13 cellular contexts compared by ENCODE assay signal in genomic region chr12:90036641-90037040, GRCh38.
DNase-seq lines count a peak whose midpoint lies in the region; ATAC-seq and TF ChIP-seq lines count a peak whose summit lies in the region.
"Had no signal": no experiment of that assay in that cellular context is flagged by ENCODE, and none has a peak within 500 bp of the region (broad histone marks: within the 10 kb centered on the region; RNA-seq: fewer than 3 reads in every experiment).

No MANE protein-coding gene starts in this region.

- TF ChIP-seq CTCF in SK-N-SH (IDR thresholded peaks at IDR 0.05): no peak

- H3K27me3 ChIP-seq in SK-N-SH (ENCODE audit: insufficient read depth): no peaks in the 10 kb centered on the region
- H3K27me3 ChIP-seq: spleen had no signal

- peak overlapping the region in 1 of 2 experiments; percentile 82; a peak in 3 of 4 replicates for H3K27ac ChIP-seq in SK-N-SH (ENCODE audit: low read depth in 2 of 2, low read length in 1 of 2)
- H3K27ac ChIP-seq: A549, spleen had no signal

- no peaks in the 10 kb centered on the region for H3K9me2 ChIP-seq in SK-N-SH

- CTCF ChIA-PET in SK-N-SH (lab: Yijun Ruan, JAX): no interaction called here

- H3F3A ChIP-seq in SK-N-SH (replicated peaks; ENCODE audit: insufficient read depth): peaks cover 10% of the 10 kb centered on the region

- no peaks in the 10 kb centered on the region for H3K36me3 Mint-ChIP-seq in effector memory CD8-positive, alpha-beta T cell (ENCODE audit: insufficient read depth)
- no peaks in the 10 kb centered on the region for H3K36me3 Mint-ChIP-seq in stimulated activated effector memory CD8-positive, alpha-beta T cell treated with anti-CD3 and anti-CD28 coated beads, Interleukin-12 subunit alpha, Interleukin-12 subunit beta, amount 100 ng/mL, for 72 hours

- H3K4me1 Mint-ChIP-seq in effector memory CD8-positive, alpha-beta T cell (ENCODE audit: low read depth in 2 of 2): peaks cover 4 to 13% of the 10 kb centered on the region in 2 donors
- peaks cover 14% of the 10 kb centered on the region for H3K4me1 Mint-ChIP-seq in stimulated activated effector memory CD8-positive, alpha-beta T cell treated with anti-CD3 and anti-CD28 coated beads, Interleukin-12 subunit alpha, Interleukin-12 subunit beta, amount 100 ng/mL, for 72 hours

- no peaks in the 10 kb centered on the region for H3K9me3 ChIP-seq in SK-N-SH

- H2AFZ ChIP-seq in SK-N-SH (ENCODE audit: low read depth): no peak overlapping the region

- H3K4me3 ChIP-seq in SK-N-SH (ENCODE audit: low read depth in 2 of 2, low read length in 1 of 2): no peak overlapping the region
- H3K4me3 ChIP-seq: A549, spleen had no signal

- peak overlapping the region in 1 of 2 donors; percentile 42 for H3K27ac Mint-ChIP-seq in effector memory CD8-positive, alpha-beta T cell
- no peak overlapping the region for H3K27ac Mint-ChIP-seq in stimulated activated effector memory CD8-positive, alpha-beta T cell treated with anti-CD3 and anti-CD28 coated beads, Interleukin-12 subunit alpha, Interleukin-12 subunit beta, amount 100 ng/mL, for 72 hours
- H3K27ac Mint-ChIP-seq: memory B cell had no signal

- no peak for DNase-seq in SK-N-SH
- peak; percentile 25 for DNase-seq in NCI-H69 (lab: John Stamatoyannopoulos, UW)
- DNase-seq in effector memory CD8-positive, alpha-beta T cell: no peak
- DNase-seq in stimulated activated effector memory CD8-positive, alpha-beta T cell treated with anti-CD3 and anti-CD28 coated beads, Interleukin-12 subunit alpha, Interleukin-12 subunit beta, amount 100 ng/mL, for 72 hours (ENCODE audit: low spot score in 2 of 2): no peak
- DNase-seq in ecto neural progenitor cell (ENCODE audit: low spot score): no peak
- DNase-seq: activated CD4-positive, alpha-beta T cell treated with anti-CD3 and anti-CD28 coated beads for 4 hours; NCI-H1105 treated with DMSO at 0.1 percent for 48 hours; spleen had no signal

- no peak overlapping the region for H3K9ac ChIP-seq in SK-N-SH

- POLR2A ChIA-PET in SK-N-SH (lab: Yijun Ruan, JAX): no interaction called here

- TF ChIP-seq RAD21 in SK-N-SH (IDR thresholded peaks at IDR 0.05; ENCODE audit: low read length): no peak

- WGBS in SK-N-SH (ENCODE audit: low lambda C conversion rate): 33% methylated on average over 3 of the region's 3 CpGs

- no peak overlapping the region for H3K4me3 Mint-ChIP-seq in effector memory CD8-positive, alpha-beta T cell
- no peak overlapping the region for H3K4me3 Mint-ChIP-seq in stimulated activated effector memory CD8-positive, alpha-beta T cell treated with anti-CD3 and anti-CD28 coated beads, Interleukin-12 subunit alpha, Interleukin-12 subunit beta, amount 100 ng/mL, for 72 hours
- H3K4me3 Mint-ChIP-seq: memory B cell had no signal

- H3K27me3 Mint-ChIP-seq in effector memory CD8-positive, alpha-beta T cell: no peaks in the 10 kb centered on the region
- H3K27me3 Mint-ChIP-seq: memory B cell had no signal

- H3K4me1 ChIP-seq in SK-N-SH (ENCODE audit: control insufficient read depth in 1 of 2, insufficient read depth in 2 of 2, low read depth in 1 of 2, low read length in 1 of 2): peaks cover 9 to 18% of the 10 kb centered on the region in 2 experiments; a peak in 3 of 4 replicates
- H3K4me1 ChIP-seq: A549 had no signal

- H3K9me3 Mint-ChIP-seq in effector memory CD8-positive, alpha-beta T cell: peaks cover 0 to 2% of the 10 kb centered on the region in 2 donors
- H3K9me3 Mint-ChIP-seq in stimulated activated effector memory CD8-positive, alpha-beta T cell treated with anti-CD3 and anti-CD28 coated beads, Interleukin-12 subunit alpha, Interleukin-12 subunit beta, amount 100 ng/mL, for 72 hours: peaks cover 6% of the 10 kb centered on the region

- no peaks in the 10 kb centered on the region for H3K79me2 ChIP-seq in SK-N-SH (ENCODE audit: insufficient read depth)

- H4K20me1 ChIP-seq in SK-N-SH (ENCODE audit: insufficient read depth): no peaks in the 10 kb centered on the region

- TF ChIP-seq EP300 in SK-N-SH (IDR thresholded peaks at IDR 0.05; ENCODE audit: borderline replicate concordance in 1 of 2, low read depth in 1 of 2, low read length in 1 of 2): no peak

- no peak overlapping the region for H3K4me2 ChIP-seq in SK-N-SH
- H3K4me2 ChIP-seq: A549 had no signal

- no peak; the same call in 2 of the 3 replicates for ATAC-seq in SK-N-SH treated with all-trans-retinoic acid at 6 μM for 48 hours
- peak; percentile 51 for ATAC-seq in effector memory CD8-positive, alpha-beta T cell (replicated peaks)
- peak; percentile 57 for ATAC-seq in stimulated activated effector memory CD8-positive, alpha-beta T cell treated with anti-CD3 and anti-CD28 coated beads, Interleukin-12 subunit alpha, Interleukin-12 subunit beta, amount 100 ng/mL, for 72 hours
- ATAC-seq in HG03521 (IDR thresholded peaks at IDR 0.05; ENCODE audit: unreplicated experiment): no peak
- no peak for ATAC-seq in GM21381 (IDR thresholded peaks at IDR 0.05; ENCODE audit: unreplicated experiment)
- ATAC-seq: A549 had no signal

- H3K36me3 ChIP-seq in SK-N-SH (replicated peaks in 1 of 2; ENCODE audit: control insufficient read depth in 1 of 2, insufficient read depth in 2 of 2, low read length in 1 of 2): no peaks in the 10 kb centered on the region
- H3K36me3 ChIP-seq: spleen had no signal

TF ChIP-seq in SK-N-SH, 30 proteins besides CTCF, POLR2A, EP300 and RAD21 (continues in another document):
- TF ChIP-seq MAX (IDR thresholded peaks at IDR 0.05; ENCODE audit: low read depth): no peak
- no peak for TF ChIP-seq CHD2 (IDR thresholded peaks at IDR 0.05; ENCODE audit: low read length, partially characterized antibody)
- no peak for TF ChIP-seq EZH2phosphoT487 (IDR thresholded peaks at IDR 0.05; ENCODE audit: borderline replicate concordance, low read depth)
- no peak for TF ChIP-seq NRF1 (IDR thresholded peaks at IDR 0.05; ENCODE audit: low read depth, low read length)
- TF ChIP-seq SIN3A (IDR thresholded peaks at IDR 0.05; ENCODE audit: borderline replicate concordance, low read depth, low read length): no peak
- peak; percentile 32; the same call in 1 of the 2 replicates for TF ChIP-seq NFIC (IDR thresholded peaks at IDR 0.05; ENCODE audit: borderline replicate concordance)
- TF ChIP-seq TAF1 (IDR thresholded peaks at IDR 0.05; ENCODE audit: borderline replicate concordance, low read depth, low read length): no peak
- no peak for TF ChIP-seq MEF2A (IDR thresholded peaks at IDR 0.05; ENCODE audit: borderline replicate concordance, low read depth)
- TF ChIP-seq FOSL2 (IDR thresholded peaks at IDR 0.05; ENCODE audit: borderline replicate concordance, low read depth): peak; percentile 27; the same call in 1 of the 2 replicates
- TF ChIP-seq JUND (IDR thresholded peaks at IDR 0.05): 0 out of 2 replicates have a peak, but pooled peaks have one; percentile 21
- no peak for TF ChIP-seq SMC3 (IDR thresholded peaks at IDR 0.05; ENCODE audit: low read depth, low read length)
- TF ChIP-seq GABPA (IDR thresholded peaks at IDR 0.05; ENCODE audit: low read depth): no peak
- no peak for TF ChIP-seq PBX3 (IDR thresholded peaks at IDR 0.05)

TF ChIP-seq in SK-N-SH treated with all-trans-retinoic acid at 6 μM for 48 hours, 23 proteins besides CTCF, POLR2A, EP300 and RAD21:
- TF ChIP-seq OSR1 (CRISPR knock-in tag; IDR thresholded peaks at IDR 0.05) (no peak), ARNTL (CRISPR knock-in tag; IDR thresholded peaks at IDR 0.05; ENCODE audit: borderline replicate concordance, low read depth) (no peak), TOX (CRISPR knock-in tag; IDR thresholded peaks at IDR 0.05; ENCODE audit: borderline replicate concordance) (no peak)

Comparison
In these comparisons a context has a peak if more than half of its experiments do, and no peak if none do; other contexts are left out.
1. ATAC-seq: peak in effector memory CD8-positive, alpha-beta T cell (single experiment) and stimulated activated effector memory CD8-positive, alpha-beta T cell treated with anti-CD3 and anti-CD28 coated beads, Interleukin-12 subunit alpha, Interleukin-12 subunit beta, amount 100 ng/mL, for 72 hours (single experiment); none in SK-N-SH treated with all-trans-retinoic acid at 6 μM for 48 hours (single experiment), HG03521 (single experiment) and GM21381 (single experiment).